Comparison of ENCODE assay signal across 11 cellular contexts in genomic region chr14:93269341-93270068, GRCh38.
DNase-seq lines count a peak whose midpoint lies in the region; ATAC-seq, FAIRE-seq and TF ChIP-seq lines count a peak whose summit lies in the region.
"Had no signal": no experiment of that assay in that cellular context is flagged by ENCODE, and none has a peak within 500 bp of the region (broad histone marks: within the 10 kb centered on the region; RNA-seq: fewer than 3 reads in every experiment).

No MANE protein-coding gene starts in this region.

- H3K9me3 Mint-ChIP-seq in immature natural killer cell: no peaks in the 10 kb centered on the region
- H3K9me3 Mint-ChIP-seq: activated naive CD4-positive, alpha-beta T cell treated with anti-CD3 and anti-CD28 coated beads, Interleukin-2, amount 50 U/mL, for 24 hours had no signal

- H3K27me3 Mint-ChIP-seq in immature natural killer cell (ENCODE audit: low read depth in 3 of 3): peaks cover 0 to 2% (median 0%) of the 10 kb centered on the region in 3 donors
- H3K27me3 Mint-ChIP-seq: activated naive CD4-positive, alpha-beta T cell treated with anti-CD3 and anti-CD28 coated beads, Interleukin-2, amount 50 U/mL, for 24 hours had no signal

- CTCF ChIA-PET in PC-3 (lab: Charles Lee): no interaction called here

- peak overlapping the region; percentile 72 for H3K4me2 ChIP-seq in PC-3 (ENCODE audit: low read length)

- BruUV-seq in PC-3 (replicated peaks; lab: Mats Ljungman, UMichigan): no TSS peak

- H3K36me3 Mint-ChIP-seq in immature natural killer cell: no peaks in the 10 kb centered on the region

- TF ChIP-seq CTCF in PC-3 (conservative IDR thresholded peaks at IDR 0.05; ENCODE audit: low read depth, low read length) (no peak), lower lobe of right lung (IDR thresholded peaks at IDR 0.05) (no peak)

- no peaks in the 10 kb centered on the region for H3K27me3 ChIP-seq in PC-3 (ENCODE audit: low read length)
- no peaks in the 10 kb centered on the region for H3K27me3 ChIP-seq in lower lobe of right lung (ENCODE audit: low read depth)

- H4K20me1 ChIP-seq in PC-3 (ENCODE audit: low read length): no peaks in the 10 kb centered on the region

- no peak overlapping the region for H3K4me3 Mint-ChIP-seq in immature natural killer cell
- H3K4me3 Mint-ChIP-seq: activated naive CD4-positive, alpha-beta T cell treated with anti-CD3 and anti-CD28 coated beads, Interleukin-2, amount 50 U/mL, for 24 hours had no signal

- no peaks in the 10 kb centered on the region for H3F3A ChIP-seq in PC-3 (ENCODE audit: low read length, unreplicated experiment)

- H3K27ac Mint-ChIP-seq in immature natural killer cell: no peak overlapping the region
- H3K27ac Mint-ChIP-seq: activated naive CD4-positive, alpha-beta T cell treated with anti-CD3 and anti-CD28 coated beads, Interleukin-2, amount 50 U/mL, for 24 hours had no signal

- DNase-seq in Ammon's horn (ENCODE audit: low spot score): peak; percentile 90
- peak; percentile 72 for DNase-seq in PC-3
- DNase-seq in middle frontal gyrus (ENCODE audit: extremely low spot score, low spot score): peak; percentile 49
- no peak for DNase-seq in lower lobe of right lung
- no peak for DNase-seq in GM19239 (ENCODE audit: insufficient read length, low spot score)
- DNase-seq in immature natural killer cell: no peak
- no peak for DNase-seq in stimulated activated CD4-positive, alpha-beta T cell treated with anti-CD3 and anti-CD28 coated beads, Interleukin-4, amount 100 ng/mL, for 1 hour
- DNase-seq: NCI-H1694 treated with DMSO at 0.1 percent for 48 hours had no signal

- peaks cover 11% of the 10 kb centered on the region for H3K4me1 ChIP-seq in PC-3 (ENCODE audit: insufficient read depth, low read length)
- H3K4me1 ChIP-seq in lower lobe of right lung: no peaks in the 10 kb centered on the region

- FAIRE-seq in GM19239 (lab: Jason Lieb, UNC): no peak
- FAIRE-seq: islet of Langerhans had no signal

- intact Hi-C loops in PC-3 (cut with micrococcal nuclease) (no loop called here), lower lobe of right lung (cut with DNase I) (no loop called here)

- H3K4me1 Mint-ChIP-seq in immature natural killer cell: peaks cover 9 to 31% of the 10 kb centered on the region in 2 donors

- H3K9me2 ChIP-seq in PC-3 (replicated peaks; ENCODE audit: low read length): no peaks in the 10 kb centered on the region

- peak overlapping the region; percentile 92 for H3K27ac ChIP-seq in PC-3 (ENCODE audit: low read length)
- H3K27ac ChIP-seq in lower lobe of right lung: no peak overlapping the region

- H3K4me3 ChIP-seq in PC-3 (ENCODE audit: low read length): no peak overlapping the region
- no peak overlapping the region for H3K4me3 ChIP-seq in lower lobe of right lung

- ATAC-seq in PC-3 (peak; percentile 70), esophagus mucosa (peak; percentile 69), lower lobe of right lung (no peak)

- POLR2A ChIA-PET in PC-3 (lab: Charles Lee; ENCODE audit: unreplicated experiment): no interaction called here

- peaks cover 3% of the 10 kb centered on the region; the same call in 1 of the 2 replicates for H3K36me3 ChIP-seq in PC-3 (ENCODE audit: low read depth, low read length)
- H3K36me3 ChIP-seq in lower lobe of right lung: peaks cover 3% of the 10 kb centered on the region

- H3K79me2 ChIP-seq in PC-3 (ENCODE audit: low read length): peaks cover 50% of the 10 kb centered on the region

- peak overlapping the region; percentile 73 for H2AFZ ChIP-seq in PC-3 (ENCODE audit: low read length)

- H3K9me3 ChIP-seq in PC-3 (ENCODE audit: low read length) (no peaks in the 10 kb centered on the region), lower lobe of right lung (no peaks in the 10 kb centered on the region)

- peak overlapping the region; percentile 62 for H3K9ac ChIP-seq in PC-3 (ENCODE audit: low read length)

Comparison
In these comparisons a context has a peak if more than half of its experiments do, and no peak if none do; other contexts are left out.
1. DNase-seq: peak in Ammon's horn (single experiment), PC-3 (single experiment) and middle frontal gyrus (single experiment); none in lower lobe of right lung (single experiment), GM19239 (single experiment), immature natural killer cell (0 of 3) and stimulated activated CD4-positive, alpha-beta T cell treated with anti-CD3 and anti-CD28 coated beads, Interleukin-4, amount 100 ng/mL, for 1 hour (single experiment).
2. ATAC-seq: peak in PC-3 (single experiment) and esophagus mucosa (single experiment); none in lower lobe of right lung (0 of 2).